In the genomic region with DNA sequence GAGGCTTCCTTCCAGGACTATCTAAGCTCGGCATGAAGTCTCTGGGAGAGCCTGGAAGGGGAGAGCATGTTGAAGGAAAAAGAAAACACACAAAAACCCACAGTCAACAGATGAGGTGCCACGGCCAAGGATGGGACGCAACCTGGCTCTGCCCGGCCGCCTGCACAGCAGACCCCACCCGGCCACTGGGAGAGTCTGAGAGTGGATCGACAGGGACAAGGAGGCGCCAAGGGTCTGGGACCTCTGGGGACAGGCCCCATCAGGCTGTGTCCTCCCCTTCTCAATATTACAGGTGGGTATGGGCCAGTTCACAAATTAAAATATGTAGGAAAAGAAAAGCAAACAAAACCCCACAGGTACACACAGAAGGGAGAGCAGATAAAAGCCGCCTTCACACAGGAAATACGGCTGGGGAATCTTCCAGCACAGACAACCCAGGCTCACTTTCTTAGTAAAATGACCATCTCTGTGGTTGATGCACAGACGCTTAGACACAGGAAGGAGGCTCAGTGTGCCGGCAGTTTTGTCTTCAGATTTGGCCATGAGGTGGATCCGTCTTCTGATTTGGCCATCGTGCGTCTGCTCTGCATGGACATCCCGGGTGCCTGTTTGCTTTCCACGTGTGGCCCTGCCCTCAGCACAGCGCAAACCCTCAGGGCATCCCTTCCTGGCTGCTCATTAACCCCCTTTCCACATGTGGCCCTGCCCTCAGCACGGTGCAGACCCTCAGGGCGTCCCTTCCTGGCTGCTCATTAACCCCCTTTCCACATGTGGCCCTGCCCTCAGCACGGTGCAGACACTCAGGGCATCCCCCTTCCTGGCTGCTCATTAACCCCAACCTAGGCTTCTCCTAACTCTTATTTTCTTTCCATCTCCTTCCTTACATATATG, we compare ENCODE assay signal across 1 cellular context.
TF ChIP-seq lines count a peak whose summit lies in the region.

No MANE protein-coding gene starts in this region.

TF ChIP-seq in HepG2, 621 proteins besides CTCF, POLR2A, EP300 and RAD21 (continued from another document):
- TF ChIP-seq, protein P1, sequence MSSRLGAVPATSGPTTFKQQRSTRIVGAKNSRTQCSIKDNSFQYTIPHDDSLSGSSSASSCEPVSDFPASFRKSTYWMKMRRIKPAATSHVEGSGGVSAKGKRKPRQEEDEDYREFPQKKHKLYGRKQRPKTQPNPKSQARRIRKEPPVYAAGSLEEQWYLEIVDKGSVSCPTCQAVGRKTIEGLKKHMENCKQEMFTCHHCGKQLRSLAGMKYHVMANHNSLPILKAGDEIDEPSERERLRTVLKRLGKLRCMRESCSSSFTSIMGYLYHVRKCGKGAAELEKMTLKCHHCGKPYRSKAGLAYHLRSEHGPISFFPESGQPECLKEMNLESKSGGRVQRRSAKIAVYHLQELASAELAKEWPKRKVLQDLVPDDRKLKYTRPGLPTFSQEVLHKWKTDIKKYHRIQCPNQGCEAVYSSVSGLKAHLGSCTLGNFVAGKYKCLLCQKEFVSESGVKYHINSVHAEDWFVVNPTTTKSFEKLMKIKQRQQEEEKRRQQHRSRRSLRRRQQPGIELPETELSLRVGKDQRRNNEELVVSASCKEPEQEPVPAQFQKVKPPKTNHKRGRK (CRISPR knock-in tag; IDR thresholded peaks at IDR 0.05) = no peak
- TF ChIP-seq ZNF773 (CRISPR knock-in tag; IDR thresholded peaks at IDR 0.05; ENCODE audit: borderline replicate concordance) = no peak
